ENCODE assay signal across 16 cellular contexts in genomic region chr9:85040806-85041575, GRCh38.
DNase-seq lines count a peak whose midpoint lies in the region; FAIRE-seq and TF ChIP-seq lines count a peak whose summit lies in the region.
"Had no signal": no experiment of that assay in that cellular context is flagged by ENCODE, and none has a peak within 500 bp of the region (broad histone marks: within the 10 kb centered on the region; RNA-seq: fewer than 3 reads in every experiment).

No MANE protein-coding gene starts in this region.

- 51% methylated on average over 17 of the region's 17 CpGs for WGBS in esophagus muscularis mucosa

- H3K9me3 Mint-ChIP-seq in astrocyte (ENCODE audit: unreplicated experiment), result no peaks in the 10 kb centered on the region
- H3K9me3 Mint-ChIP-seq: activated T-cell treated with anti-CD3 and anti-CD28 coated beads, Interleukin-2, amount 50 U/mL, for 72 hours had no signal

- TF ChIP-seq POLR2A in esophagus muscularis mucosa (IDR thresholded peaks at IDR 0.05; ENCODE audit: low read depth), result no peak

- TF ChIP-seq CTCF in astrocyte (IDR thresholded peaks at IDR 0.05; ENCODE audit: insufficient read depth, low read depth, low read length), result no peak
- no peak for TF ChIP-seq CTCF in esophagus muscularis mucosa (IDR thresholded peaks at IDR 0.05)

- peak; percentile 13 for DNase-seq in H7
- DNase-seq in astrocyte (ENCODE audit: low read depth), result peak; percentile 4
- peak in 46 of 51 donors; percentile 16 to 91 (median 70) for DNase-seq in hypothalamus (lab: John Stamatoyannopoulos, UW)
- DNase-seq in retina, result peak; percentile 9
- DNase-seq in NCI-H2171 (lab: John Stamatoyannopoulos, UW), result no peak
- no peak for DNase-seq in dermis blood vessel endothelial cell
- no peak for DNase-seq in esophagus muscularis mucosa (ENCODE audit: extremely low spot score)
- DNase-seq: activated CD8-positive, alpha-beta T cell treated with anti-CD3 and anti-CD28 coated beads, Interleukin-2, amount 10 ng/mL, durations not matched to agents 7 days and 5 days; activated T-cell treated with anti-CD3 and anti-CD28 coated beads, Interleukin-2, amount 50 U/mL, for 72 hours; cerebellar nuclear complex; DMS53; mucosa of descending colon; small intestine; T-helper 1 cell; tibial artery had no signal

- H3K4me3 ChIP-seq in H7 (ENCODE audit: insufficient read depth, low read depth, low read length) (no peak overlapping the region), astrocyte (ENCODE audit: insufficient read depth, low read depth, low read length) (peak overlapping the region; percentile 23), esophagus muscularis mucosa (no peak overlapping the region)
- H3K4me3 ChIP-seq: mucosa of descending colon, tibial artery had no signal

- no peak overlapping the region for H3K27ac Mint-ChIP-seq in astrocyte (ENCODE audit: unreplicated experiment)
- H3K27ac Mint-ChIP-seq: activated CD8-positive, alpha-beta T cell treated with anti-CD3 and anti-CD28 coated beads, Interleukin-2, amount 10 ng/mL, durations not matched to agents 7 days and 5 days; activated T-cell treated with anti-CD3 and anti-CD28 coated beads, Interleukin-2, amount 50 U/mL, for 72 hours; IgD-negative memory B cell had no signal

- H3K4me3 Mint-ChIP-seq in astrocyte (ENCODE audit: unreplicated experiment), result no peak overlapping the region
- H3K4me3 Mint-ChIP-seq: activated CD8-positive, alpha-beta T cell treated with anti-CD3 and anti-CD28 coated beads, Interleukin-2, amount 10 ng/mL, durations not matched to agents 7 days and 5 days; activated T-cell treated with anti-CD3 and anti-CD28 coated beads, Interleukin-2, amount 50 U/mL, for 72 hours; IgD-negative memory B cell had no signal

- H3K36me3 ChIP-seq in H7 (replicated peaks; ENCODE audit: control insufficient read depth, insufficient read depth, low read length) (no peaks in the 10 kb centered on the region), astrocyte (ENCODE audit: insufficient read depth, low read length) (no peaks in the 10 kb centered on the region), esophagus muscularis mucosa (no peaks in the 10 kb centered on the region)
- H3K36me3 ChIP-seq: tibial artery had no signal

- peak overlapping the region; percentile 66 for H2AFZ ChIP-seq in astrocyte (ENCODE audit: low read depth, low read length)

- no peaks in the 10 kb centered on the region for H3K27me3 Mint-ChIP-seq in astrocyte (ENCODE audit: low read depth, unreplicated experiment)
- H3K27me3 Mint-ChIP-seq: IgD-negative memory B cell had no signal

- H3K36me3 Mint-ChIP-seq in astrocyte (ENCODE audit: low read depth, unreplicated experiment), result no peaks in the 10 kb centered on the region
- H3K36me3 Mint-ChIP-seq: IgD-negative memory B cell had no signal

- H3K27me3 ChIP-seq in H7 (ENCODE audit: control insufficient read depth, insufficient read depth, low read length) (no peaks in the 10 kb centered on the region), astrocyte (ENCODE audit: insufficient read depth, low read length) (peaks cover 10% of the 10 kb centered on the region), esophagus muscularis mucosa (peaks cover 0 to 28% (median 0%) of the 10 kb centered on the region in 4 donors)

- TF ChIP-seq EP300 in esophagus muscularis mucosa (IDR thresholded peaks at IDR 0.05), result no peak

- H3K4me1 ChIP-seq in astrocyte (ENCODE audit: insufficient read depth, low read length), result no peaks in the 10 kb centered on the region
- peaks cover 0 to 5% (median 2%) of the 10 kb centered on the region in 4 donors for H3K4me1 ChIP-seq in esophagus muscularis mucosa
- H3K4me1 ChIP-seq: tibial artery had no signal

- H3K9me3 ChIP-seq in astrocyte (ENCODE audit: insufficient read depth, low read depth, low read length), result no peaks in the 10 kb centered on the region
- no peaks in the 10 kb centered on the region for H3K9me3 ChIP-seq in esophagus muscularis mucosa
- H3K9me3 ChIP-seq: mucosa of descending colon, tibial artery had no signal

- peak overlapping the region; percentile 61 for H3K4me2 ChIP-seq in astrocyte (ENCODE audit: low read length)

- no peaks in the 10 kb centered on the region for H3K79me2 ChIP-seq in astrocyte (ENCODE audit: insufficient read depth, low read length)

- no peaks in the 10 kb centered on the region for H4K20me1 ChIP-seq in astrocyte (ENCODE audit: insufficient read depth, low read length)

- no peak overlapping the region for H3K27ac ChIP-seq in astrocyte (ENCODE audit: low read depth, low read length)
- H3K27ac ChIP-seq in esophagus muscularis mucosa (replicated peaks in 1 of 4), result no peak overlapping the region
- H3K27ac ChIP-seq: tibial artery had no signal

- no peak overlapping the region for H3K9ac ChIP-seq in astrocyte (ENCODE audit: low read length)

- H3K4me1 Mint-ChIP-seq in astrocyte (ENCODE audit: low read depth, unreplicated experiment), result peaks cover 6% of the 10 kb centered on the region

- no peak for FAIRE-seq in astrocyte (lab: Jason Lieb, UNC)
- FAIRE-seq: small intestine had no signal

- intact Hi-C loops in esophagus muscularis mucosa (cut with DNase I), result no loop called here

Comparison
In these comparisons a context has a peak if more than half of its experiments do, and no peak if none do; other contexts are left out.
1. DNase-seq: peak in H7 (single experiment), astrocyte (single experiment), hypothalamus (46 of 51) and retina (single experiment); none in NCI-H2171 (single experiment), dermis blood vessel endothelial cell (single experiment) and esophagus muscularis mucosa (single experiment).